In the genomic region with DNA sequence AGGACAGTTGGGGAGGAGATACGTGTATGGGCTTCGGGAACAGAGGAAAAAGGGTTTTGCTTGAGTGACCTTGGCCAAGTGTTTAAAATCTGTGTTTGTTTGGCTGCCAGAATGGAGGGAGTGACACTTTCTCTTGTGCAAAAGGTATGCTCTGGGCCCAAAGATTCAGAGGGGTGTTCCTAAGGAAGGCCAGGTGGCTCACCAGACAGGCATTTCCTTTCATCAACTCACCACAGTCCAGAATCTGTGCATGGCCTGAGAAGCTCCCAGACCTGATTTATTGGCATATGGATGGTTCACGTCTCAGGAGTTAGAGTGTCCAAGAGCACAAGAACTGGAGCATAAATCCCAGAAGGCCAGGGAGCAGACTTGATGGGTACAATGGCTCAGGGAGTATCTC, we compare ENCODE assay signal across 14 cellular contexts.
"Had no signal": no experiment of that assay in that cellular context is flagged by ENCODE, and none has a peak within 500 bp of the region (broad histone marks: within the 10 kb centered on the region; RNA-seq: fewer than 3 reads in every experiment).

No MANE protein-coding gene starts in this region.

- H3K9me3 ChIP-seq: thoracic aorta had no signal

- ATAC-seq: activated CD4-positive, alpha-beta T cell treated with anti-CD3 and anti-CD28 coated beads for 36 hours; left lobe of liver; natural killer cell treated with Interleukin-12 subunit alpha and Interleukin-12 subunit beta and Interleukin-15 and Interleukin-18, amount 100 ng/mL, for 72 hours; stimulated activated naive CD8-positive, alpha-beta T cell treated with anti-CD3 and anti-CD28 coated beads, Interleukin-15, amount 100 ng/mL, for 72 hours had no signal

- H3K27ac ChIP-seq: thoracic aorta, WERI-Rb-1 had no signal

- H3K36me3 ChIP-seq: thoracic aorta, WERI-Rb-1 had no signal

- DNase-seq: activated CD4-positive, alpha-beta memory T cell treated with anti-CD3 and anti-CD28 coated beads, Interleukin-2, amount 10 ng/mL, durations not matched to agents 7 days and 5 days; activated CD4-positive, alpha-beta T cell treated with anti-CD3 and anti-CD28 coated beads for 36 hours; activated gamma-delta T cell; activated T-cell treated with anti-CD3 and anti-CD28 coated beads, Interleukin-2, amount 50 U/mL, for 48 hours; anterior cingulate cortex; mesenchymal stem cell; stimulated activated CD4-positive, alpha-beta T cell treated with anti-CD3 and anti-CD28 coated beads, Interleukin-15, amount 100 ng/mL, for 24 hours; stimulated activated CD4-positive, alpha-beta T cell treated with anti-CD3 and anti-CD28 coated beads, Interleukin-4, amount 100 ng/mL, for 24 hours; stimulated activated naive CD8-positive, alpha-beta T cell treated with anti-CD3 and anti-CD28 coated beads, Interleukin-15, amount 100 ng/mL, for 72 hours; T1000; WERI-Rb-1 had no signal

- H3K4me3 ChIP-seq: thoracic aorta had no signal
